Comparison of ENCODE assay signal across 17 cellular contexts in genomic region chr1:204261746-204262505, GRCh38. TPM values are rescaled to one million over a fixed set of nuclear protein-coding genes. Genes with fewer than 3 reads are reported as not detected.
DNase-seq lines count a peak whose midpoint lies in the region; TF ChIP-seq lines count a peak whose summit lies in the region.
"Had no signal": no experiment of that assay in that cellular context is flagged by ENCODE, and none has a peak within 500 bp of the region (broad histone marks: within the 10 kb centered on the region; RNA-seq: fewer than 3 reads in every experiment).

No MANE protein-coding gene starts in this region.

- peaks cover 61% of the 10 kb centered on the region for H3K4me1 ChIP-seq in BLaER1
- peaks cover 10% of the 10 kb centered on the region for H3K4me1 ChIP-seq in osteoblast (ENCODE audit: insufficient read depth, low read length)

- H3K9ac ChIP-seq in BLaER1 = peak overlapping the region; percentile 1; the same call in 1 of the 2 replicates

- TF ChIP-seq CTCF in osteoblast (IDR thresholded peaks at IDR 0.05; ENCODE audit: extremely low read depth, low read depth, low read length) = no peak

- DNase-seq in OCI-M1 (lab: John Stamatoyannopoulos, UW) (peak; percentile 6), fibroblast of gingiva (ENCODE audit: low read depth) (peak; percentile 41), osteoblast (ENCODE audit: insufficient read length, low spot score, missing footprints) (peak; percentile 93), Kasumi-1 (lab: John Stamatoyannopoulos, UW) (no peak), DMS 273 (lab: John Stamatoyannopoulos, UW; ENCODE audit: unreplicated experiment) (no peak), 8988T (no peak), NCI-H1436 treated with DMSO at 0.1 percent for 48 hours (lab: John Stamatoyannopoulos, UW) (no peak)
- DNase-seq: activated effector memory CD4-positive, alpha-beta T cell treated with Interleukin-2 at 50 U/mL for 16 hours; GOT3; hippocampal formation; Karpas-422 had no signal

- no peaks in the 10 kb centered on the region for H3K9me3 ChIP-seq in BLaER1
- H3K9me3 ChIP-seq in osteoblast (ENCODE audit: low read depth, low read length) = no peaks in the 10 kb centered on the region
- H3K9me3 ChIP-seq: upper lobe of left lung had no signal

- H3K27me3 ChIP-seq in BLaER1 = no peaks in the 10 kb centered on the region
- H3K27me3 ChIP-seq in osteoblast (ENCODE audit: insufficient read depth, low read length) = peaks cover 30% of the 10 kb centered on the region
- H3K27me3 ChIP-seq: upper lobe of left lung had no signal

- peak overlapping the region; percentile 94 for H3K4me2 ChIP-seq in BLaER1
- no peak overlapping the region for H3K4me2 ChIP-seq in osteoblast (ENCODE audit: insufficient read depth, low read length)

- H4K20me1 ChIP-seq in BLaER1 = no peaks in the 10 kb centered on the region
- no peaks in the 10 kb centered on the region for H4K20me1 ChIP-seq in osteoblast (ENCODE audit: insufficient read depth, low read length)

- H3K36me3 ChIP-seq in BLaER1 = no peaks in the 10 kb centered on the region
- H3K36me3 ChIP-seq in osteoblast (ENCODE audit: insufficient read depth, low read length) = no peaks in the 10 kb centered on the region
- H3K36me3 ChIP-seq: upper lobe of left lung had no signal

- no peak overlapping the region for H2AFZ ChIP-seq in osteoblast (ENCODE audit: low read length)

- no peaks in the 10 kb centered on the region for H3K79me2 ChIP-seq in osteoblast (ENCODE audit: insufficient read depth, low read length)

- no peak overlapping the region for H3K4me3 ChIP-seq in BLaER1
- H3K4me3 ChIP-seq in osteoblast (ENCODE audit: insufficient read depth, low read length) = no peak overlapping the region
- H3K4me3 ChIP-seq: upper lobe of left lung had no signal

- H3K27ac ChIP-seq in BLaER1 = peak overlapping the region; percentile 19
- no peak overlapping the region for H3K27ac ChIP-seq in osteoblast (ENCODE audit: low read depth, low read length)
- H3K27ac ChIP-seq: C4-2B, upper lobe of left lung had no signal

RNA-seq across cellular contexts. Expression of gene GOLT1A, which starts 48.1 kb away (rescaled TPM):
- not detected in 2 replicates for total RNA-seq in osteoblast
- total RNA-seq: cardiac septum, endothelial cell of umbilical vein, omental fat pad had no signal

Comparison
In these comparisons a context has a peak if more than half of its experiments do, and no peak if none do; other contexts are left out.
1. DNase-seq: peak in OCI-M1 (single experiment), fibroblast of gingiva (single experiment) and osteoblast (single experiment); none in Kasumi-1 (0 of 2), DMS 273 (single experiment), 8988T (single experiment) and NCI-H1436 treated with DMSO at 0.1 percent for 48 hours (single experiment).